Comparison of ENCODE assay signal across 1 cellular context in genomic region chr9:93288891-93289883, GRCh38.
TF ChIP-seq lines count a peak whose summit lies in the region.

No MANE protein-coding gene starts in this region.

TF ChIP-seq in HepG2, 621 proteins besides CTCF, POLR2A, EP300 and RAD21 (continued from another document and continues in another):
- TF ChIP-seq, protein P1, sequence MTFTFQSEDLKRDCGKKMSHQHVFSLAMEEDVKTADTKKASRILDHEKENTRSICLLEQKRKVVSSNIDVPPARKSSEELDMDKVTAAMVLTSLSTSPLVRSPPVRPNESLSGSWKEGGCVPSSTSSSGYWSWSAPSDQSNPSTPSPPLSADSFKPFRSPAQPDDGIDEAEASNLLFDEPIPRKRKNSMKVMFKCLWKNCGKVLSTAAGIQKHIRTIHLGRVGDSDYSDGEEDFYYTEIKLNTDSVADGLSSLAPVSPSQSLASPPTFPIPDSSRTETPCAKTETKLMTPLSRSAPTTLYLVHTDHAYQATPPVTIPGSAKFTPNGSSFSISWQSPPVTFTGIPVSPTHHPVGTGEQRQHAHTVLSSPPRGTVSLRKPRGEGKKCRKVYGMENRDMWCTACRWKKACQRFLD (CRISPR knock-in tag; IDR thresholded peaks at IDR 0.05; ENCODE audit: borderline replicate concordance), result no peak
- TF ChIP-seq, protein P2, sequence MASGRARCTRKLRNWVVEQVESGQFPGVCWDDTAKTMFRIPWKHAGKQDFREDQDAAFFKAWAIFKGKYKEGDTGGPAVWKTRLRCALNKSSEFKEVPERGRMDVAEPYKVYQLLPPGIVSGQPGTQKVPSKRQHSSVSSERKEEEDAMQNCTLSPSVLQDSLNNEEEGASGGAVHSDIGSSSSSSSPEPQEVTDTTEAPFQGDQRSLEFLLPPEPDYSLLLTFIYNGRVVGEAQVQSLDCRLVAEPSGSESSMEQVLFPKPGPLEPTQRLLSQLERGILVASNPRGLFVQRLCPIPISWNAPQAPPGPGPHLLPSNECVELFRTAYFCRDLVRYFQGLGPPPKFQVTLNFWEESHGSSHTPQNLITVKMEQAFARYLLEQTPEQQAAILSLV (CRISPR knock-in tag; IDR thresholded peaks at IDR 0.05; ENCODE audit: borderline replicate concordance), result no peak
- TF ChIP-seq MTERF4 (CRISPR knock-in tag; IDR thresholded peaks at IDR 0.05) (no peak), ZNF547 (CRISPR knock-in tag; IDR thresholded peaks at IDR 0.05) (no peak), IKZF1 (IDR thresholded peaks at IDR 0.05) (no peak), SIN3B (IDR thresholded peaks at IDR 0.05; ENCODE audit: low read length) (no peak), ZNF724P (CRISPR knock-in tag; IDR thresholded peaks at IDR 0.05; ENCODE audit: borderline replicate concordance) (no peak), THAP11 (CRISPR knock-in tag; IDR thresholded peaks at IDR 0.05) (peak; percentile 59), LCORL (IDR thresholded peaks at IDR 0.05) (no peak), LCORL (CRISPR knock-in tag; IDR thresholded peaks at IDR 0.05) (no peak), FOSL2 (CRISPR knock-in tag; IDR thresholded peaks at IDR 0.05) (peak; percentile 98), PAF1 (CRISPR knock-in tag; IDR thresholded peaks at IDR 0.05) (no peak), TCF12 (IDR thresholded peaks at IDR 0.05) (no peak), TCF12 (CRISPR knock-in tag; IDR thresholded peaks at IDR 0.05) (no peak), ZNF225 (CRISPR knock-in tag; IDR thresholded peaks at IDR 0.05) (no peak), RAD51 (IDR thresholded peaks at IDR 0.05; ENCODE audit: borderline replicate concordance) (no peak), ZNF577 (CRISPR knock-in tag; IDR thresholded peaks at IDR 0.05; ENCODE audit: borderline replicate concordance, low read depth) (no peak), FOXP1 (IDR thresholded peaks at IDR 0.05) (no peak), FOXP1 (CRISPR knock-in tag; IDR thresholded peaks at IDR 0.05) (peak; percentile 50; the same call in 1 of the 2 replicates), EEA1 (CRISPR knock-in tag; IDR thresholded peaks at IDR 0.05; ENCODE audit: borderline replicate concordance) (no peak), HHEX (CRISPR knock-in tag; IDR thresholded peaks at IDR 0.05) (no peak), PRDM4 (CRISPR knock-in tag; IDR thresholded peaks at IDR 0.05; ENCODE audit: borderline replicate concordance) (no peak), ZNF34 (CRISPR knock-in tag; IDR thresholded peaks at IDR 0.05; ENCODE audit: borderline replicate concordance) (no peak), MBNL3 (CRISPR knock-in tag; conservative IDR thresholded peaks at IDR 0.05) (no peak), ZNF234 (CRISPR knock-in tag; conservative IDR thresholded peaks at IDR 0.05) (no peak), SALL1 (CRISPR knock-in tag; IDR thresholded peaks at IDR 0.05) (no peak), ZNF598 (CRISPR knock-in tag; IDR thresholded peaks at IDR 0.05; ENCODE audit: borderline replicate concordance) (no peak), ZSCAN5A (CRISPR knock-in tag; IDR thresholded peaks at IDR 0.05; ENCODE audit: borderline replicate concordance) (no peak), ZNF124 (CRISPR knock-in tag; IDR thresholded peaks at IDR 0.05) (no peak), MEIS2 (CRISPR knock-in tag; IDR thresholded peaks at IDR 0.05) (no peak), CBFB (CRISPR knock-in tag; IDR thresholded peaks at IDR 0.05) (no peak), ZNF616 (CRISPR knock-in tag; IDR thresholded peaks at IDR 0.05; ENCODE audit: low read depth) (no peak), HDAC2 (CRISPR knock-in tag; IDR thresholded peaks at IDR 0.05) (0 out of 2 replicates have a peak, but pooled peaks have one; percentile 43), TARDBP (CRISPR knock-in tag; IDR thresholded peaks at IDR 0.05) (no peak), IRX3 (CRISPR knock-in tag; IDR thresholded peaks at IDR 0.05; ENCODE audit: borderline replicate concordance, low read depth) (no peak), ZNF891 (CRISPR knock-in tag; IDR thresholded peaks at IDR 0.05) (no peak), SRSF4 (IDR thresholded peaks at IDR 0.05; ENCODE audit: low read depth, low read length, poor library complexity, severe bottlenecking) (no peak)
- TF ChIP-seq, protein P3, sequence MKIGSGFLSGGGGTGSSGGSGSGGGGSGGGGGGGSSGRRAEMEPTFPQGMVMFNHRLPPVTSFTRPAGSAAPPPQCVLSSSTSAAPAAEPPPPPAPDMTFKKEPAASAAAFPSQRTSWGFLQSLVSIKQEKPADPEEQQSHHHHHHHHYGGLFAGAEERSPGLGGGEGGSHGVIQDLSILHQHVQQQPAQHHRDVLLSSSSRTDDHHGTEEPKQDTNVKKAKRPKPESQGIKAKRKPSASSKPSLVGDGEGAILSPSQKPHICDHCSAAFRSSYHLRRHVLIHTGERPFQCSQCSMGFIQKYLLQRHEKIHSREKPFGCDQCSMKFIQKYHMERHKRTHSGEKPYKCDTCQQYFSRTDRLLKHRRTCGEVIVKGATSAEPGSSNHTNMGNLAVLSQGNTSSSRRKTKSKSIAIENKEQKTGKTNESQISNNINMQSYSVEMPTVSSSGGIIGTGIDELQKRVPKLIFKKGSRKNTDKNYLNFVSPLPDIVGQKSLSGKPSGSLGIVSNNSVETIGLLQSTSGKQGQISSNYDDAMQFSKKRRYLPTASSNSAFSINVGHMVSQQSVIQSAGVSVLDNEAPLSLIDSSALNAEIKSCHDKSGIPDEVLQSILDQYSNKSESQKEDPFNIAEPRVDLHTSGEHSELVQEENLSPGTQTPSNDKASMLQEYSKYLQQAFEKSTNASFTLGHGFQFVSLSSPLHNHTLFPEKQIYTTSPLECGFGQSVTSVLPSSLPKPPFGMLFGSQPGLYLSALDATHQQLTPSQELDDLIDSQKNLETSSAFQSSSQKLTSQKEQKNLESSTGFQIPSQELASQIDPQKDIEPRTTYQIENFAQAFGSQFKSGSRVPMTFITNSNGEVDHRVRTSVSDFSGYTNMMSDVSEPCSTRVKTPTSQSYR (CRISPR knock-in tag; IDR thresholded peaks at IDR 0.05; ENCODE audit: borderline replicate concordance), result no peak
- TF ChIP-seq, protein P4, sequence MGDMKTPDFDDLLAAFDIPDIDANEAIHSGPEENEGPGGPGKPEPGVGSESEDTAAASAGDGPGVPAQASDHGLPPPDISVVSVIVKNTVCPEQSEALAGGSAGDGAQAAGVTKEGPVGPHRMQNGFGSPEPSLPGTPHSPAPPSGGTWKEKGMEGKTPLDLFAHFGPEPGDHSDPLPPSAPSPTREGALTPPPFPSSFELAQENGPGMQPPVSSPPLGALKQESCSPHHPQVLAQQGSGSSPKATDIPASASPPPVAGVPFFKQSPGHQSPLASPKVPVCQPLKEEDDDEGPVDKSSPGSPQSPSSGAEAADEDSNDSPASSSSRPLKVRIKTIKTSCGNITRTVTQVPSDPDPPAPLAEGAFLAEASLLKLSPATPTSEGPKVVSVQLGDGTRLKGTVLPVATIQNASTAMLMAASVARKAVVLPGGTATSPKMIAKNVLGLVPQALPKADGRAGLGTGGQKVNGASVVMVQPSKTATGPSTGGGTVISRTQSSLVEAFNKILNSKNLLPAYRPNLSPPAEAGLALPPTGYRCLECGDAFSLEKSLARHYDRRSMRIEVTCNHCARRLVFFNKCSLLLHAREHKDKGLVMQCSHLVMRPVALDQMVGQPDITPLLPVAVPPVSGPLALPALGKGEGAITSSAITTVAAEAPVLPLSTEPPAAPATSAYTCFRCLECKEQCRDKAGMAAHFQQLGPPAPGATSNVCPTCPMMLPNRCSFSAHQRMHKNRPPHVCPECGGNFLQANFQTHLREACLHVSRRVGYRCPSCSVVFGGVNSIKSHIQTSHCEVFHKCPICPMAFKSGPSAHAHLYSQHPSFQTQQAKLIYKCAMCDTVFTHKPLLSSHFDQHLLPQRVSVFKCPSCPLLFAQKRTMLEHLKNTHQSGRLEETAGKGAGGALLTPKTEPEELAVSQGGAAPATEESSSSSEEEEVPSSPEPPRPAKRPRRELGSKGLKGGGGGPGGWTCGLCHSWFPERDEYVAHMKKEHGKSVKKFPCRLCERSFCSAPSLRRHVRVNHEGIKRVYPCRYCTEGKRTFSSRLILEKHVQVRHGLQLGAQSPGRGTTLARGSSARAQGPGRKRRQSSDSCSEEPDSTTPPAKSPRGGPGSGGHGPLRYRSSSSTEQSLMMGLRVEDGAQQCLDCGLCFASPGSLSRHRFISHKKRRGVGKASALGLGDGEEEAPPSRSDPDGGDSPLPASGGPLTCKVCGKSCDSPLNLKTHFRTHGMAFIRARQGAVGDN (CRISPR knock-in tag; IDR thresholded peaks at IDR 0.05), result peak; percentile 81
- TF ChIP-seq, protein P5, sequence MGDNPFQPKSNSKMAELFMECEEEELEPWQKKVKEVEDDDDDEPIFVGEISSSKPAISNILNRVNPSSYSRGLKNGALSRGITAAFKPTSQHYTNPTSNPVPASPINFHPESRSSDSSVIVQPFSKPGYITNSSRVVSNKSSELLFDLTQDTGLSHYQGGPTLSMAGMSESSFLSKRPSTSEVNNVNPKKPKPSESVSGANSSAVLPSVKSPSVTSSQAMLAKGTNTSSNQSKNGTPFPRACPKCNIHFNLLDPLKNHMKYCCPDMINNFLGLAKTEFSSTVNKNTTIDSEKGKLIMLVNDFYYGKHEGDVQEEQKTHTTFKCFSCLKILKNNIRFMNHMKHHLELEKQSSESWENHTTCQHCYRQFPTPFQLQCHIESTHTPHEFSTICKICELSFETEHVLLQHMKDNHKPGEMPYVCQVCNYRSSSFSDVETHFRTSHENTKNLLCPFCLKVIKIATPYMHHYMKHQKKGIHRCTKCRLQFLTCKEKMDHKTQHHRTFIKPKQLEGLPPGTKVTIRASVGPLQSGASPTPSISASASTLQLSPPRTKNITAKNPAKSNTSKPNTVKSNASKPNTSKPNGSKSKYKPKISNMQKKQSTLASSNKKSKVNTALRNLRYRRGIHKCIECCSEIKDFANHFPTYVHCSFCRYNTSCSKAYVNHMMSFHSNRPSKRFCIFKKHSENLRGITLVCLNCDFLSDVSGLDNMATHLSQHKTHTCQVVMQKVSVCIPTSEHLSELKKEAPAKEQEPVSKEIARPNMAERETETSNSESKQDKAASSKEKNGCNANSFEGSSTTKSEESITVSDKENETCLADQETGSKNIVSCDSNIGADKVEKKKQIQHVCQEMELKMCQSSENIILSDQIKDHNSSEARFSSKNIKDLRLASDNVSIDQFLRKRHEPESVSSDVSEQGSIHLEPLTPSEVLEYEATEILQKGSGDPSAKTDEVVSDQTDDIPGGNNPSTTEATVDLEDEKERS (CRISPR knock-in tag; IDR thresholded peaks at IDR 0.05), result no peak
- TF ChIP-seq, protein P6, sequence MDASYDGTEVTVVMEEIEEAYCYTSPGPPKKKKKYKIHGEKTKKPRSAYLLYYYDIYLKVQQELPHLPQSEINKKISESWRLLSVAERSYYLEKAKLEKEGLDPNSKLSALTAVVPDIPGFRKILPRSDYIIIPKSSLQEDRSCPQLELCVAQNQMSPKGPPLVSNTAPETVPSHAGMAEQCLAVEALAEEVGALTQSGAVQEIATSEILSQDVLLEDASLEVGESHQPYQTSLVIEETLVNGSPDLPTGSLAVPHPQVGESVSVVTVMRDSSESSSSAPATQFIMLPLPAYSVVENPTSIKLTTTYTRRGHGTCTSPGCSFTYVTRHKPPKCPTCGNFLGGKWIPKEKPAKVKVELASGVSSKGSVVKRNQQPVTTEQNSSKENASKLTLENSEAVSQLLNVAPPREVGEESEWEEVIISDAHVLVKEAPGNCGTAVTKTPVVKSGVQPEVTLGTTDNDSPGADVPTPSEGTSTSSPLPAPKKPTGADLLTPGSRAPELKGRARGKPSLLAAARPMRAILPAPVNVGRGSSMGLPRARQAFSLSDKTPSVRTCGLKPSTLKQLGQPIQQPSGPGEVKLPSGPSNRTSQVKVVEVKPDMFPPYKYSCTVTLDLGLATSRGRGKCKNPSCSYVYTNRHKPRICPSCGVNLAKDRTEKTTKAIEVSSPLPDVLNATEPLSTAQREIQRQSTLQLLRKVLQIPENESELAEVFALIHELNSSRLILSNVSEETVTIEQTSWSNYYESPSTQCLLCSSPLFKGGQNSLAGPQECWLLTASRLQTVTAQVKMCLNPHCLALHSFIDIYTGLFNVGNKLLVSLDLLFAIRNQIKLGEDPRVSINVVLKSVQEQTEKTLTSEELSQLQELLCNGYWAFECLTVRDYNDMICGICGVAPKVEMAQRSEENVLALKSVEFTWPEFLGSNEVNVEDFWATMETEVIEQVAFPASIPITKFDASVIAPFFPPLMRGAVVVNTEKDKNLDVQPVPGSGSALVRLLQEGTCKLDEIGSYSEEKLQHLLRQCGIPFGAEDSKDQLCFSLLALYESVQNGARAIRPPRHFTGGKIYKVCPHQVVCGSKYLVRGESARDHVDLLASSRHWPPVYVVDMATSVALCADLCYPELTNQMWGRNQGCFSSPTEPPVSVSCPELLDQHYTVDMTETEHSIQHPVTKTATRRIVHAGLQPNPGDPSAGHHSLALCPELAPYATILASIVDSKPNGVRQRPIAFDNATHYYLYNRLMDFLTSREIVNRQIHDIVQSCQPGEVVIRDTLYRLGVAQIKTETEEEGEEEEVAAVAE (CRISPR knock-in tag; IDR thresholded peaks at IDR 0.05; ENCODE audit: borderline replicate concordance), result no peak
